Comparison of ENCODE assay signal across 8 cellular contexts in the genomic region with DNA sequence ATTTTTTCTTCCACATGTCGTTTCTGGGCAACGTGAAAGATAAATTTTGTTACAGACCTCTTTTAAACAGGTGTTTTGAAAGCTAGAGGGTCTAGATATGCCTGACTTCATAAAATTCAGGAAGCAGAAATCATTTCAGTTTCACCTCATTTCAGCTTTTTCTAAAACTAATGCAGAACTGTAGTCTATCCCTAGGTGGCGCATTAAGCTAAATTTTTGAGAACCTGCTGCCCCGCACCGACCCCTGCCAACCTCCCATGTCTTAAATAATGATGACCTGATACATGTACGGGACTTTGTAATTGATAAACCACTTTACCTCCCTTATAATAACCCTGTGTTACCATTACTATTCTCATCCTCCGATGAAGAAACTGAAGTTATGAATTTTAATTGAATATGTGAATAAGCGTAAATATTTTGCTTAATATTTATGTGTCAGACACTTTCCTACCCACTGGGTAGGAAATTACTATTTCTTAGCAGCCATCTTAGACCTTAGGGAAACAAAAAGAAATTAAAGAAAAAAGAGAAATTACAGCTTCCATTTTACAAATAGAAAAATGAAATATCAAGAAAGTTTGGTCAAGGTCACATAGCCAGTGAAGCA.
A peak's percentile ranks its signal among the peaks of the same experiment; 100 is the strongest.
DNase-seq lines count a peak whose midpoint lies in the region; ATAC-seq, FAIRE-seq and TF ChIP-seq lines count a peak whose summit lies in the region.

No MANE protein-coding gene starts in this region.

- no peaks in the 10 kb centered on the region for H3K79me2 ChIP-seq in HepG2 (ENCODE audit: insufficient read depth, low read length)

- 15% methylated on average over 8 of the region's 8 CpGs for WGBS in HepG2 (ENCODE audit: low lambda C conversion rate)

- no peak overlapping the region for H3K4me2 ChIP-seq in HepG2 (ENCODE audit: low read depth, low read length)

- intact Hi-C loops in HepG2 (cut with micrococcal nuclease; ENCODE audit: unreplicated experiment), result loop anchor here (1.0 to 2.0 kb wide), 2 partner anchors 30 to 89 kb away; no protein-coding TSS in a partner anchor
- intact Hi-C loops in uterus (cut with DNase I; ENCODE audit: low total_unique reads), result no loop called here

- ATAC-seq in HG02885 (IDR thresholded peaks at IDR 0.05; ENCODE audit: poor library complexity, unreplicated experiment) (peak; percentile 50), HepG2 (0 out of 3 replicates have a peak, but pooled peaks have one; percentile 26), HG03521 (IDR thresholded peaks at IDR 0.05; ENCODE audit: unreplicated experiment) (no peak)

- FAIRE-seq in HepG2 (lab: Jason Lieb, UNC), result peak; percentile 77

- no peak overlapping the region for H3K4me3 ChIP-seq in NT2/D1 (ENCODE audit: insufficient read length, low read depth)
- no peak overlapping the region for H3K4me3 ChIP-seq in brain microvascular endothelial cell (ENCODE audit: low read depth, low read length)
- no peak overlapping the region for H3K4me3 ChIP-seq in HepG2 (replicated peaks in 1 of 3; ENCODE audit: insufficient read depth in 1 of 3, low read depth in 2 of 3, low read length in 3 of 3)
- H3K4me3 ChIP-seq in uterus, result no peak overlapping the region

- BruUV-seq in HepG2 (replicated peaks; lab: Mats Ljungman, UMichigan), result no TSS peak

- H3K36me3 ChIP-seq in NT2/D1 (ENCODE audit: insufficient read depth, insufficient read length, low read length) (no peaks in the 10 kb centered on the region), brain microvascular endothelial cell (replicated peaks) (no peaks in the 10 kb centered on the region), HepG2 (replicated peaks in 1 of 2; ENCODE audit: control insufficient read depth in 1 of 2, insufficient read depth in 2 of 2, low read length in 2 of 2) (no peaks in the 10 kb centered on the region), uterus (no peaks in the 10 kb centered on the region)

- TF ChIP-seq CTCF in brain microvascular endothelial cell (IDR thresholded peaks at IDR 0.05; ENCODE audit: low read depth, low read length, missing control alignments) (peak; percentile 78), HepG2 (CRISPR knock-in tag; IDR thresholded peaks at IDR 0.05) (peak; percentile 79), uterus (IDR thresholded peaks at IDR 0.05) (peak; percentile 38 to 49 (median 46))

- no peak for TF ChIP-seq POLR2A in HepG2 (IDR thresholded peaks at IDR 0.05; ENCODE audit: insufficient read depth in 1 of 2, low read depth in 2 of 2, low read length in 2 of 2)
- TF ChIP-seq POLR2A in uterus (IDR thresholded peaks at IDR 0.05), result no peak

- no peaks in the 10 kb centered on the region for H3K27me3 ChIP-seq in NT2/D1 (ENCODE audit: insufficient read depth, insufficient read length)
- H3K27me3 ChIP-seq in brain microvascular endothelial cell (replicated peaks), result no peaks in the 10 kb centered on the region
- peaks cover 2 to 8% of the 10 kb centered on the region in 2 experiments; a peak in 4 of 5 replicates for H3K27me3 ChIP-seq in HepG2 (ENCODE audit: control insufficient read depth in 1 of 2, insufficient read depth in 2 of 2, low read length in 2 of 2)
- no peaks in the 10 kb centered on the region for H3K27me3 ChIP-seq in uterus

- H3K4me1 ChIP-seq in NT2/D1 (ENCODE audit: insufficient read depth, insufficient read length), result no peaks in the 10 kb centered on the region
- H3K4me1 ChIP-seq in HepG2 (ENCODE audit: insufficient read depth, low read length), result peaks cover 20% of the 10 kb centered on the region
- no peaks in the 10 kb centered on the region for H3K4me1 ChIP-seq in uterus

- POLR2A ChIA-PET in HepG2 (lab: Yijun Ruan, JAX), result no interaction called here

- TF ChIP-seq RAD21 in HepG2 (CRISPR knock-in tag; IDR thresholded peaks at IDR 0.05), result peak; percentile 82

- TF ChIP-seq EP300 in HepG2 (IDR thresholded peaks at IDR 0.05; ENCODE audit: low read depth in 2 of 2, low read length in 2 of 2) (no peak), HepG2 (CRISPR knock-in tag; IDR thresholded peaks at IDR 0.05; ENCODE audit: borderline replicate concordance) (no peak)

- H3K9me3 ChIP-seq in NT2/D1 (ENCODE audit: insufficient read depth, low read length) (no peaks in the 10 kb centered on the region), HepG2 (ENCODE audit: low read length) (no peaks in the 10 kb centered on the region), uterus (no peaks in the 10 kb centered on the region)

- CTCF ChIA-PET in HepG2 (lab: Yijun Ruan, JAX; ENCODE audit: low intra/inter-chr PET ratio, low total read pairs), result interaction anchor here (0.8 to 2.2 kb wide), 4 partner anchors 30 to 105 kb away, joined by 3 to 72 read pairs (median 4); no protein-coding TSS in a partner anchor

- no peak overlapping the region for H2AFZ ChIP-seq in HepG2 (ENCODE audit: low read length)

- H3K9ac ChIP-seq in NT2/D1 (ENCODE audit: insufficient read length, low read depth) (no peak overlapping the region), HepG2 (ENCODE audit: insufficient read depth, low read depth, low read length) (no peak overlapping the region)

- H4K20me1 ChIP-seq in HepG2 (ENCODE audit: insufficient read depth, low read length), result no peaks in the 10 kb centered on the region

- in situ Hi-C loops in brain microvascular endothelial cell (cut with HindIII; ENCODE audit: low pct_ligation_motif_present, low sequenced_read_pairs) (no loop called here), HepG2 (cut with HindIII; ENCODE audit: extremely low pct_ligation_motif_present, low pct_unique_long_range_greater_than_20kb) (no loop called here)

- no peak overlapping the region for H3K27ac ChIP-seq in brain microvascular endothelial cell
- H3K27ac ChIP-seq in HepG2 (ENCODE audit: extremely low read length, insufficient read depth, low read length), result no peak overlapping the region
- H3K27ac ChIP-seq in uterus, result no peak overlapping the region

- DNase-seq in Daoy (ENCODE audit: low read depth) (peak; percentile 24), NT2/D1 (ENCODE audit: low read depth, low spot score) (peak; percentile 52), brain microvascular endothelial cell (peak; percentile 22), HepG2 (ENCODE audit: low spot score) (peak; percentile 41), uterus (no peak), 8988T (no peak)

TF ChIP-seq in HepG2, 621 proteins besides CTCF, POLR2A, EP300 and RAD21:
- TF ChIP-seq JUN (CRISPR knock-in tag; IDR thresholded peaks at IDR 0.05) (no peak), RXRB (CRISPR knock-in tag; IDR thresholded peaks at IDR 0.05; ENCODE audit: borderline replicate concordance) (0 out of 2 replicates have a peak, but pooled peaks have one; percentile 9), ZNF709 (CRISPR knock-in tag; IDR thresholded peaks at IDR 0.05) (no peak), STAG1 (CRISPR knock-in tag; IDR thresholded peaks at IDR 0.05) (peak; percentile 87), NR2F6 (IDR thresholded peaks at IDR 0.05) (peak; percentile 46; the same call in 1 of the 2 replicates), NR2F6 (CRISPR knock-in tag; IDR thresholded peaks at IDR 0.05) (peak; percentile 14; the same call in 1 of the 2 replicates), ARNT (IDR thresholded peaks at IDR 0.05) (no peak), ZFP36L2 (CRISPR knock-in tag; IDR thresholded peaks at IDR 0.05) (no peak), SMC3 (IDR thresholded peaks at IDR 0.05; ENCODE audit: low read length) (peak; percentile 86), IRX3 (CRISPR knock-in tag; IDR thresholded peaks at IDR 0.05; ENCODE audit: borderline replicate concordance, low read depth) (no peak), SSRP1 (CRISPR knock-in tag; IDR thresholded peaks at IDR 0.05) (no peak), PCBP2 (optimal IDR thresholded peaks at IDR 0.05; ENCODE audit: low read depth, low read length, poor library complexity, severe bottlenecking) (no peak)
- TF ChIP-seq, protein P1, sequence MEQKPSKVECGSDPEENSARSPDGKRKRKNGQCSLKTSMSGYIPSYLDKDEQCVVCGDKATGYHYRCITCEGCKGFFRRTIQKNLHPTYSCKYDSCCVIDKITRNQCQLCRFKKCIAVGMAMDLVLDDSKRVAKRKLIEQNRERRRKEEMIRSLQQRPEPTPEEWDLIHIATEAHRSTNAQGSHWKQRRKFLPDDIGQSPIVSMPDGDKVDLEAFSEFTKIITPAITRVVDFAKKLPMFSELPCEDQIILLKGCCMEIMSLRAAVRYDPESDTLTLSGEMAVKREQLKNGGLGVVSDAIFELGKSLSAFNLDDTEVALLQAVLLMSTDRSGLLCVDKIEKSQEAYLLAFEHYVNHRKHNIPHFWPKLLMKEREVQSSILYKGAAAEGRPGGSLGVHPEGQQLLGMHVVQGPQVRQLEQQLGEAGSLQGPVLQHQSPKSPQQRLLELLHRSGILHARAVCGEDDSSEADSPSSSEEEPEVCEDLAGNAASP (CRISPR knock-in tag; IDR thresholded peaks at IDR 0.05; ENCODE audit: borderline replicate concordance), result 0 out of 2 replicates have a peak, but pooled peaks have one; percentile 23
- TF ChIP-seq, protein P2, sequence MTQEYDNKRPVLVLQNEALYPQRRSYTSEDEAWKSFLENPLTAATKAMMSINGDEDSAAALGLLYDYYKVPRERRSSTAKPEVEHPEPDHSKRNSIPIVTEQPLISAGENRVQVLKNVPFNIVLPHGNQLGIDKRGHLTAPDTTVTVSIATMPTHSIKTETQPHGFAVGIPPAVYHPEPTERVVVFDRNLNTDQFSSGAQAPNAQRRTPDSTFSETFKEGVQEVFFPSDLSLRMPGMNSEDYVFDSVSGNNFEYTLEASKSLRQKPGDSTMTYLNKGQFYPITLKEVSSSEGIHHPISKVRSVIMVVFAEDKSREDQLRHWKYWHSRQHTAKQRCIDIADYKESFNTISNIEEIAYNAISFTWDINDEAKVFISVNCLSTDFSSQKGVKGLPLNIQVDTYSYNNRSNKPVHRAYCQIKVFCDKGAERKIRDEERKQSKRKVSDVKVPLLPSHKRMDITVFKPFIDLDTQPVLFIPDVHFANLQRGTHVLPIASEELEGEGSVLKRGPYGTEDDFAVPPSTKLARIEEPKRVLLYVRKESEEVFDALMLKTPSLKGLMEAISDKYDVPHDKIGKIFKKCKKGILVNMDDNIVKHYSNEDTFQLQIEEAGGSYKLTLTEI (CRISPR knock-in tag; conservative IDR thresholded peaks at IDR 0.05), result no peak
- TF ChIP-seq, protein P3, sequence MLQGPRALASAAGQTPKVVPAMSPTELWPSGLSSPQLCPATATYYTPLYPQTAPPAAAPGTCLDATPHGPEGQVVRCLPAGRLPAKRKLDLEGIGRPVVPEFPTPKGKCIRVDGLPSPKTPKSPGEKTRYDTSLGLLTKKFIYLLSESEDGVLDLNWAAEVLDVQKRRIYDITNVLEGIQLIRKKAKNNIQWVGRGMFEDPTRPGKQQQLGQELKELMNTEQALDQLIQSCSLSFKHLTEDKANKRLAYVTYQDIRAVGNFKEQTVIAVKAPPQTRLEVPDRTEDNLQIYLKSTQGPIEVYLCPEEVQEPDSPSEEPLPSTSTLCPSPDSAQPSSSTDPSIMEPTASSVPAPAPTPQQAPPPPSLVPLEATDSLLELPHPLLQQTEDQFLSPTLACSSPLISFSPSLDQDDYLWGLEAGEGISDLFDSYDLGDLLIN (CRISPR knock-in tag; IDR thresholded peaks at IDR 0.05; ENCODE audit: borderline replicate concordance), result no peak

Comparison
In these comparisons a context has a peak if more than half of its experiments do, and no peak if none do; other contexts are left out.
1. DNase-seq: peak in Daoy (single experiment), NT2/D1 (single experiment), brain microvascular endothelial cell (single experiment) and HepG2 (single experiment); none in uterus (0 of 2) and 8988T (single experiment).
2. Peak in every context shown above with its lines, with median percentiles within 50 percentile points of each other: CTCF ChIP-seq.